Comparison of ENCODE assay signal across 10 cellular contexts in the genomic region with DNA sequence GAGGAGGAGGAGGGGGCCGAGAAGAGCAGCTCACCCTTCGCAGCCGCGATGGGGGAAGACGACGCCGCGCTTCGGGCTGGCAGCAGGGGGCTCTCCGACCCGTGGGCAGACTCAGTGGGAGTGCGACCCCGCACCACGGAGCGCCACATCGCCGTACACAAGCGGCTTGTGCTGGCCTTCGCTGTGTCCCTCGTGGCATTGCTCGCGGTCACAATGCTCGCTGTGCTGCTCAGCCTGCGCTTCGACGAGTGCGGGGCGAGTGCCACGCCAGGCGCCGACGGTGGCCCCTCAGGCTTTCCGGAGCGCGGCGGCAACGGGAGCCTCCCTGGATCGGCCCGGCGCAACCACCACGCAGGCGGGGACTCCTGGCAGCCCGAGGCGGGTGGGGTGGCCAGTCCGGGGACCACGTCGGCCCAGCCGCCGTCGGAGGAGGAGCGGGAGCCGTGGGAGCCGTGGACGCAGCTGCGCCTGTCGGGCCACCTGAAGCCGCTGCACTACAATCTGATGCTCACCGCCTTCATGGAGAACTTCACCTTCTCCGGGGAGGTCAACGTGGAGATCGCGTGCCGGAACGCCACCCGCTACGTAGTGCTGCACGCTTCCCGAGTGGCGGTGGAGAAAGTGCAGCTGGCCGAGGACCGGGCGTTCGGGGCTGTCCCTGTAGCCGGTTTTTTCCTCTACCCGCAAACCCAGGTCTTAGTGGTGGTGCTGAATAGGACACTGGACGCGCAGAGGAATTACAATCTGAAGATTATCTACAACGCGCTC. TPM values are rescaled to one million over a fixed set of nuclear protein-coding genes. Genes with fewer than 3 reads are reported as not detected.
DNase-seq lines count a peak whose midpoint lies in the region; ATAC-seq, FAIRE-seq and TF ChIP-seq lines count a peak whose summit lies in the region.
"Had no signal": no experiment of that assay in that cellular context is flagged by ENCODE, and none has a peak within 500 bp of the region (broad histone marks: within the 10 kb centered on the region; RNA-seq: fewer than 3 reads in every experiment).

No MANE protein-coding gene starts in this region.

- H3K9me3 Mint-ChIP-seq in T-helper 2 cell treated with Interferon-gamma antibody and Interleukin-4, amounts not matched to agents 5 μg/mL and 100 μg/mL, for 36 hours, result no peaks in the 10 kb centered on the region
- H3K9me3 Mint-ChIP-seq: natural killer cell treated with Interleukin-12 subunit alpha and Interleukin-12 subunit beta and Interleukin-15 and Interleukin-18, amount 100 ng/mL, for 72 hours had no signal

- H3K36me3 Mint-ChIP-seq in T-helper 2 cell treated with Interferon-gamma antibody and Interleukin-4, amounts not matched to agents 5 μg/mL and 100 μg/mL, for 36 hours (ENCODE audit: low read depth), result no peaks in the 10 kb centered on the region
- H3K36me3 Mint-ChIP-seq: natural killer cell treated with Interleukin-12 subunit alpha and Interleukin-12 subunit beta and Interleukin-15 and Interleukin-18, amount 100 ng/mL, for 72 hours had no signal

- CTCF ChIA-PET in A549 (lab: Yijun Ruan, JAX), result interaction anchor here (0.8 to 1.0 kb wide), 2 partner anchors 10 to 256 kb away, joined by 3 to 4 read pairs; no protein-coding TSS in a partner anchor
- CTCF ChIA-PET in OCI-LY7 (lab: Charles Lee; ENCODE audit: unreplicated experiment), result no interaction called here

- H2AFZ ChIP-seq in OCI-LY7 (ENCODE audit: low read length), result no peak overlapping the region

- TF ChIP-seq RAD21 in A549 (conservative IDR thresholded peaks at IDR 0.05 in 1 of 2, IDR thresholded peaks at IDR 0.05 in 1 of 2), result no peak

- TF ChIP-seq POLR2A in A549 (IDR thresholded peaks at IDR 0.05; ENCODE audit: low read length), result no peak

- no TSS peak for BruUV-seq in OCI-LY7 (replicated peaks; lab: Mats Ljungman, UMichigan)

- no peaks in the 10 kb centered on the region for H3K9me2 ChIP-seq in OCI-LY7 (ENCODE audit: insufficient read depth, low read length)

- POLR2A ChIA-PET in A549 (lab: Yijun Ruan, JAX), result no interaction called here
- POLR2A ChIA-PET in OCI-LY7 (lab: Charles Lee), result no interaction called here

- peak; percentile 22 to 23; a peak in 4 of 6 replicates for ATAC-seq in A549
- peak; percentile 14 for ATAC-seq in mucosa of descending colon
- ATAC-seq in GM21447 (IDR thresholded peaks at IDR 0.05; ENCODE audit: unreplicated experiment), result no peak

- H3K9me3 ChIP-seq in A549, result no peaks in the 10 kb centered on the region
- H3K9me3 ChIP-seq in ectodermal cell (ENCODE audit: control insufficient read depth, low read length), result no peaks in the 10 kb centered on the region
- no peaks in the 10 kb centered on the region for H3K9me3 ChIP-seq in mucosa of descending colon
- no peaks in the 10 kb centered on the region for H3K9me3 ChIP-seq in effector memory CD4-positive, alpha-beta T cell (ENCODE audit: control insufficient read depth, low read length)
- H3K9me3 ChIP-seq in OCI-LY7 (ENCODE audit: low read length), result no peaks in the 10 kb centered on the region

- H3K27me3 ChIP-seq in HL-60 (ENCODE audit: insufficient read depth, poor library complexity, severe bottlenecking), result peaks cover 49% of the 10 kb centered on the region
- H3K27me3 ChIP-seq in ectodermal cell (ENCODE audit: control insufficient read depth, insufficient read depth, low read length, poor library complexity, severe bottlenecking), result peaks cover 49% of the 10 kb centered on the region
- peaks cover 14% of the 10 kb centered on the region for H3K27me3 ChIP-seq in effector memory CD4-positive, alpha-beta T cell (replicated peaks; ENCODE audit: control insufficient read depth, insufficient read depth, low read length, poor library complexity, severe bottlenecking)

- no peak overlapping the region for H3K4me3 Mint-ChIP-seq in T-helper 2 cell treated with Interferon-gamma antibody and Interleukin-4, amounts not matched to agents 5 μg/mL and 100 μg/mL, for 36 hours
- H3K4me3 Mint-ChIP-seq: natural killer cell treated with Interleukin-12 subunit alpha and Interleukin-12 subunit beta and Interleukin-15 and Interleukin-18, amount 100 ng/mL, for 72 hours had no signal

- intact Hi-C loops in mucosa of descending colon (cut with DNase I, micrococcal nuclease), result no loop called here
- intact Hi-C loops in OCI-LY7 (cut with micrococcal nuclease; ENCODE audit: unreplicated experiment), result no loop called here

- peaks cover 2% of the 10 kb centered on the region; the same call in 1 of the 3 replicates for H3K4me1 ChIP-seq in A549
- H3K4me1 ChIP-seq in ectodermal cell (ENCODE audit: control insufficient read depth, insufficient read depth, low read length), result peaks cover 15% of the 10 kb centered on the region
- H3K4me1 ChIP-seq in mucosa of descending colon (ENCODE audit: low read depth), result no peaks in the 10 kb centered on the region
- no peaks in the 10 kb centered on the region for H3K4me1 ChIP-seq in effector memory CD4-positive, alpha-beta T cell (ENCODE audit: control insufficient read depth, insufficient read depth, low read length, poor library complexity, severe bottlenecking)
- H3K4me1 ChIP-seq in OCI-LY7 (ENCODE audit: insufficient read depth, low read length, poor library complexity, severe bottlenecking), result no peaks in the 10 kb centered on the region

- peak overlapping the region; percentile 94 for H3K4me2 ChIP-seq in A549
- no peak overlapping the region for H3K4me2 ChIP-seq in OCI-LY7 (ENCODE audit: low read length)

- H3K4me1 Mint-ChIP-seq in T-helper 2 cell treated with Interferon-gamma antibody and Interleukin-4, amounts not matched to agents 5 μg/mL and 100 μg/mL, for 36 hours (ENCODE audit: low read depth), result no peaks in the 10 kb centered on the region

- no peak for TF ChIP-seq EP300 in A549 (IDR thresholded peaks at IDR 0.05)

- H3K27ac ChIP-seq in A549, result no peak overlapping the region
- H3K27ac ChIP-seq in HL-60 (replicated peaks), result no peak overlapping the region
- no peak overlapping the region for H3K27ac ChIP-seq in ectodermal cell (ENCODE audit: insufficient read depth, low read depth, low read length, poor library complexity, severe bottlenecking)
- no peak overlapping the region for H3K27ac ChIP-seq in effector memory CD4-positive, alpha-beta T cell (ENCODE audit: insufficient read depth, low read length, poor library complexity, severe bottlenecking)
- H3K27ac ChIP-seq in OCI-LY7 (ENCODE audit: low read depth, low read length, poor library complexity, severe bottlenecking), result no peak overlapping the region

- H3K79me2 ChIP-seq in OCI-LY7 (ENCODE audit: insufficient read depth, low read depth, low read length), result no peaks in the 10 kb centered on the region

- no peaks in the 10 kb centered on the region for H3K36me3 ChIP-seq in ectodermal cell (ENCODE audit: control insufficient read depth, insufficient read depth, low read length)
- H3K36me3 ChIP-seq in mucosa of descending colon (ENCODE audit: low read depth), result no peaks in the 10 kb centered on the region
- H3K36me3 ChIP-seq in effector memory CD4-positive, alpha-beta T cell (ENCODE audit: control insufficient read depth, insufficient read depth, low read length), result no peaks in the 10 kb centered on the region
- no peaks in the 10 kb centered on the region for H3K36me3 ChIP-seq in OCI-LY7 (ENCODE audit: insufficient read depth, low read length)

- H3K27me3 Mint-ChIP-seq in T-helper 2 cell treated with Interferon-gamma antibody and Interleukin-4, amounts not matched to agents 5 μg/mL and 100 μg/mL, for 36 hours (ENCODE audit: low read depth), result peaks cover 64% of the 10 kb centered on the region

- H3K27ac Mint-ChIP-seq in T-helper 2 cell treated with Interferon-gamma antibody and Interleukin-4, amounts not matched to agents 5 μg/mL and 100 μg/mL, for 36 hours, result no peak overlapping the region
- H3K27ac Mint-ChIP-seq: natural killer cell treated with Interleukin-12 subunit alpha and Interleukin-12 subunit beta and Interleukin-15 and Interleukin-18, amount 100 ng/mL, for 72 hours had no signal

- WGBS in A549 (ENCODE audit: missing lambda C conversion rate), result 20% methylated on average over 48 of the region's 79 CpGs
- WGBS in ectodermal cell, 2 experiments, result 1 to 2% methylated on average over 79 of the region's 79 CpGs

- no peak for TF ChIP-seq CTCF in A549 (IDR thresholded peaks at IDR 0.05)
- no peak for TF ChIP-seq CTCF in HL-60 (IDR thresholded peaks at IDR 0.05; ENCODE audit: insufficient read depth, low read length)
- no peak for TF ChIP-seq CTCF in mucosa of descending colon (IDR thresholded peaks at IDR 0.05)
- TF ChIP-seq CTCF in OCI-LY7 (conservative IDR thresholded peaks at IDR 0.05; ENCODE audit: low read length), result no peak

- no peak for FAIRE-seq in A549 (lab: Jason Lieb, UNC)

- no peak for DNase-seq in A549 (ENCODE audit: low read depth in 1 of 2, low spot score in 1 of 2)
- no peak for DNase-seq in HL-60 (ENCODE audit: low read depth in 1 of 2, low spot score in 1 of 2)
- DNase-seq in mucosa of descending colon, result peak in 1 of 3 donors; percentile 24
- no peak for DNase-seq in effector memory CD4-positive, alpha-beta T cell
- DNase-seq in OCI-LY7 (ENCODE audit: low spot score), result no peak
- no peak for DNase-seq in T-helper 2 cell treated with Interferon-gamma antibody and Interleukin-4, amounts not matched to agents 5 μg/mL and 100 μg/mL, for 36 hours (ENCODE audit: low spot score)

- no peaks in the 10 kb centered on the region for H4K20me1 ChIP-seq in OCI-LY7 (ENCODE audit: insufficient read depth, low read length)

- H3K4me3 ChIP-seq in A549 (peak overlapping the region; percentile 49), HL-60 (replicated peaks; ENCODE audit: insufficient read depth, low read length) (peak overlapping the region; percentile 52), ectodermal cell (ENCODE audit: insufficient read depth, low read depth, low read length) (peak overlapping the region; percentile 69), mucosa of descending colon (no peak overlapping the region), OCI-LY7 (ENCODE audit: low read depth, low read length, poor library complexity, severe bottlenecking) (no peak overlapping the region)
- H3K4me3 ChIP-seq in effector memory CD4-positive, alpha-beta T cell (ENCODE audit: insufficient read depth, low read depth, low read length, poor library complexity, severe bottlenecking), result no peak overlapping the region

RNA-seq across cellular contexts. Expression of gene TRHDE, which starts 0.7 kb away (rescaled TPM):
- 0.16 and 0.20 TPM in 2 replicates for polyA plus RNA-seq in A549 (2011; rRNA removed)
- 0.01 and 0.03 TPM in 2 replicates for polyA plus RNA-seq in A549 (2012; cell fraction: cytosol; rRNA removed)
- polyA plus RNA-seq in A549 (2012; cell fraction: nucleus; rRNA removed), result 0.02 and 0.07 TPM in 2 replicates
- polyA plus RNA-seq in A549 (2017; fragmentation: RNase III; extraction: RNeasy Plus Mini Kit Qiagen cat#74134 plus additional on column Dnase treatment), result 0.10 to 0.32 TPM (median 0.13 TPM) in 3 replicates
- polyA minus RNA-seq in A549 (2011; rRNA and poly(A)+ RNA removed), result 0.10 and 0.12 TPM in 2 replicates
- 2.5 TPM for polyA plus RNA-seq in ectodermal cell (2013, experiment 1 of 4)
- polyA plus RNA-seq in ectodermal cell (2013, experiment 2 of 4), result 2.1 TPM
- 1.3 TPM for polyA plus RNA-seq in ectodermal cell (2013, experiment 3 of 4)
- 1.7 TPM for polyA plus RNA-seq in ectodermal cell (2013, experiment 4 of 4)
- 10 to 100 TPM in 1 of 3 donors, 1 to 10 TPM in 2; 4.7 to 11.2 (median 6.2) TPM for total RNA-seq in mucosa of descending colon
- total RNA-seq in OCI-LY7 (2014; rRNA removed; shearing (Covaris generic)), result not detected in 2 replicates
- total RNA-seq in OCI-LY7 (2022), result not detected in 2 replicates
- total RNA-seq: SK-MEL-5 had no signal

Comparison
In these comparisons a context has a peak if more than half of its experiments do, and no peak if none do; other contexts are left out.
1. H3K4me3 ChIP-seq: peak in A549 (single experiment), HL-60 (single experiment) and ectodermal cell (single experiment); none in mucosa of descending colon (single experiment), effector memory CD4-positive, alpha-beta T cell (single experiment) and OCI-LY7 (single experiment).
2. RNA of gene TRHDE, which starts 0.7 kb away (total RNA-seq): 4.7 to 11.2 TPM in mucosa of descending colon; not detected in OCI-LY7; every median in the first group is over 4 times any median in the second.